ENCODE assay signal across 26 cellular contexts in the genomic region with DNA sequence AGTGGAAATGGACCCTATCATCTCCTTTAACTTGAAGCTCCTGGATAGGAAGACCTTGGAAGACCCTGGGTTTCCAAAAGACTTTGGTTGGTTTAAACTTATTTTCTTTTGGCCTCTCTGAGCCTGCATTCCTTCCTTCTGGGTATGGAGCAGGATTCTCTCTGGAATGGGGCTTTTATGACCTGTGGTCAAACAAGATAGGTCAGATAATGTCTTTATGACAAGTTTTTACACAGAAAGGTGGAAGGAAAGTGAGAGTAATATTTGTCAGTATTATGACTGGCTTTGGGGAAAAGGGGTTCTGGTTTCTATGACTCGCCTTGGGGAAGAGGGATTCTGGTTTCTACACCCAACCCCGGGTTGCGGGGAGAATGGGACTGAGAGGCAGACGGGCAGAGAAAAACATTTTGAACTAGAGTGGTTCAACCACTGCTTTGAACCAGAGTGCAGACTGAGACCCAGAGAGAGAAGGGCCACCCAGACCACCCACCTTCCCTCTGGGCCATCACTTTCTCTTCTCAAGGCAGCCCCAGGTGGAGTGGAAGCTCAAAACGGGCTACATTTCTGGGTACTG. TPM values are rescaled to one million over a fixed set of nuclear protein-coding genes. Genes with fewer than 3 reads are reported as not detected.
"Had no signal": no experiment of that assay in that cellular context is flagged by ENCODE, and none has a peak within 500 bp of the region (broad histone marks: within the 10 kb centered on the region; RNA-seq: fewer than 3 reads in every experiment).

No MANE protein-coding gene starts in this region.

- H3K4me1 ChIP-seq: spleen, upper lobe of right lung had no signal

- DNase-seq: activated CD4-positive, alpha-beta T cell treated with anti-CD3 and anti-CD28 coated beads for 36 hours; activated CD8-positive, alpha-beta memory T cell treated with anti-CD3 and anti-CD28 coated beads for 24 hours; activated naive CD4-positive, alpha-beta T cell; aorta; brain microvascular endothelial cell; central memory CD4-positive, alpha-beta T cell; endodermal cell; foreskin fibroblast; left cardiac atrium; lower lobe of right lung; nephron progenitor cell; occipital lobe; retina; spleen; stimulated activated CD8-positive, alpha-beta memory T cell treated with anti-CD3 and anti-CD28 coated beads, Interleukin-4, amount 100 ng/mL, for 48 hours; stimulated activated naive CD4-positive, alpha-beta T cell treated with Interleukin-2 at 50 U/mL for 16 hours; SW 1271; upper lobe of right lung had no signal

- H3K9me3 Mint-ChIP-seq: activated T-helper 17 cell treated with anti-CD3 and anti-CD28 coated beads, Interleukin-2, amount 50 U/mL, for 72 hours had no signal

- H3K4me3 ChIP-seq: lower lobe of right lung, spleen, suprapubic skin, upper lobe of right lung had no signal

- H3K27ac ChIP-seq: brain microvascular endothelial cell, epithelial cell of prostate, lower lobe of right lung, spleen, suprapubic skin, upper lobe of right lung had no signal

- H3K27ac Mint-ChIP-seq: activated CD4-positive, alpha-beta T cell treated with anti-CD3 and anti-CD28 coated beads for 36 hours; activated T-helper 17 cell treated with anti-CD3 and anti-CD28 coated beads, Interleukin-2, amount 50 U/mL, for 72 hours; endodermal cell; nephron progenitor cell; WTC11 had no signal

- H3K4me1 Mint-ChIP-seq: activated T-helper 17 cell treated with anti-CD3 and anti-CD28 coated beads, Interleukin-2, amount 50 U/mL, for 72 hours had no signal

- ATAC-seq: activated CD4-positive, alpha-beta T cell treated with anti-CD3 and anti-CD28 coated beads for 36 hours; activated T-helper 17 cell treated with anti-CD3 and anti-CD28 coated beads, Interleukin-2, amount 50 U/mL, for 72 hours; left cardiac atrium; lower lobe of right lung; upper lobe of right lung; WTC11 had no signal

- H3K27me3 ChIP-seq: brain microvascular endothelial cell, upper lobe of right lung had no signal

- H3K4me3 Mint-ChIP-seq: activated CD4-positive, alpha-beta T cell treated with anti-CD3 and anti-CD28 coated beads for 36 hours; activated T-helper 17 cell treated with anti-CD3 and anti-CD28 coated beads, Interleukin-2, amount 50 U/mL, for 72 hours; endodermal cell; nephron progenitor cell; WTC11 had no signal

- H3K9me3 ChIP-seq: lower lobe of right lung, spleen, suprapubic skin, upper lobe of right lung had no signal

- H3K36me3 ChIP-seq: brain microvascular endothelial cell, lower lobe of right lung, spleen, suprapubic skin, upper lobe of right lung had no signal

RNA-seq across cellular contexts. Expression of gene KCNK5, which starts 37.6 kb away (rescaled TPM):
- total RNA-seq: glomerular endothelial cell, myocyte had no signal

RNA-seq across cellular contexts. Expression of gene KCNK17, which starts 47.4 kb away (rescaled TPM):
- total RNA-seq: activated CD4-positive, alpha-beta T cell treated with anti-CD3 and anti-CD28 coated beads for 36 hours; activated T-helper 17 cell treated with anti-CD3 and anti-CD28 coated beads, Interleukin-2, amount 50 U/mL, for 72 hours; glomerular endothelial cell; myocyte; occipital lobe; suprapubic skin; T-helper 2 cell treated with Interferon-gamma antibody and Interleukin-4, amounts not matched to agents 100 ng/mL and 5 ng/mL, for 36 hours had no signal

RNA-seq across cellular contexts. Expression of gene KCNK16, which starts 55.6 kb away (rescaled TPM):
- total RNA-seq: activated CD4-positive, alpha-beta T cell treated with anti-CD3 and anti-CD28 coated beads for 36 hours; activated T-helper 17 cell treated with anti-CD3 and anti-CD28 coated beads, Interleukin-2, amount 50 U/mL, for 72 hours; aorta; endodermal cell; glomerular endothelial cell; left cardiac atrium; lower lobe of right lung; myocyte; occipital lobe; posterior vena cava; spleen; suprapubic skin; T-helper 2 cell treated with Interferon-gamma antibody and Interleukin-4, amounts not matched to agents 100 ng/mL and 5 ng/mL, for 36 hours; upper lobe of right lung; WTC11 had no signal
